26 cellular contexts compared by ENCODE assay signal in genomic region chr3:22284559-22284958, GRCh38.
DNase-seq lines count a peak whose midpoint lies in the region; ATAC-seq and TF ChIP-seq lines count a peak whose summit lies in the region.
"Had no signal": no experiment of that assay in that cellular context is flagged by ENCODE, and none has a peak within 500 bp of the region (broad histone marks: within the 10 kb centered on the region; RNA-seq: fewer than 3 reads in every experiment).

No MANE protein-coding gene starts in this region.

- no peaks in the 10 kb centered on the region for H3K36me3 Mint-ChIP-seq in MCF 10A (ENCODE audit: insufficient read depth, unreplicated experiment)
- H3K36me3 Mint-ChIP-seq: neural progenitor cell had no signal

- TF ChIP-seq CTCF in MCF 10A (IDR thresholded peaks at IDR 0.05; ENCODE audit: unreplicated experiment): no peak
- no peak for TF ChIP-seq CTCF in breast epithelium (IDR thresholded peaks at IDR 0.05)
- TF ChIP-seq CTCF in astrocyte of the spinal cord (IDR thresholded peaks at IDR 0.05; ENCODE audit: low read depth, low read length): no peak
- TF ChIP-seq CTCF in foreskin fibroblast (IDR thresholded peaks at IDR 0.05; ENCODE audit: low read depth, low read length): no peak

- POLR2A ChIA-PET in MCF 10A (lab: Yijun Ruan, JAX): no interaction called here

- no peaks in the 10 kb centered on the region for H3K27me3 ChIP-seq in breast epithelium
- no peaks in the 10 kb centered on the region for H3K27me3 ChIP-seq in SJCRH30
- H3K27me3 ChIP-seq: hepatocyte, neural progenitor cell, upper lobe of left lung had no signal

- H3K9me3 Mint-ChIP-seq in MCF 10A (ENCODE audit: unreplicated experiment): no peaks in the 10 kb centered on the region
- H3K9me3 Mint-ChIP-seq: neural progenitor cell had no signal

- H3K4me3 ChIP-seq in breast epithelium: no peak overlapping the region
- no peak overlapping the region for H3K4me3 ChIP-seq in astrocyte of the spinal cord (ENCODE audit: low read depth, low read length)
- no peak overlapping the region for H3K4me3 ChIP-seq in foreskin fibroblast (ENCODE audit: low read depth in 1 of 2, low read length in 2 of 2)
- H3K4me3 ChIP-seq in SJCRH30: no peak overlapping the region
- H3K4me3 ChIP-seq: hepatocyte, neural progenitor cell, upper lobe of left lung had no signal

- no peaks in the 10 kb centered on the region for H3K27me3 Mint-ChIP-seq in MCF 10A (ENCODE audit: insufficient read depth, unreplicated experiment)
- H3K27me3 Mint-ChIP-seq: stimulated activated naive CD8-positive, alpha-beta T cell treated with anti-CD3 and anti-CD28 coated beads, Interleukin-15, amount 100 ng/mL, for 72 hours had no signal

- H3K9me3 ChIP-seq in breast epithelium (no peaks in the 10 kb centered on the region), SJCRH30 (replicated peaks) (no peaks in the 10 kb centered on the region)
- H3K9me3 ChIP-seq: upper lobe of left lung had no signal

- peak overlapping the region; percentile 24 for H3K27ac Mint-ChIP-seq in MCF 10A (ENCODE audit: low read depth, unreplicated experiment)
- H3K27ac Mint-ChIP-seq: activated T-helper 1 cell treated with anti-CD3 and anti-CD28 coated beads, Interleukin-12 subunit alpha, Interleukin-12 subunit beta, Interleukin-2, Interleukin-4 antibody, amounts not matched to agents 30 ng/mL and 10 ng/mL and 1 ng/mL, durations not matched to agents 14 hours and 24 hours and 36 hours; HFFc6; neural progenitor cell; stimulated activated naive CD8-positive, alpha-beta T cell treated with anti-CD3 and anti-CD28 coated beads, Interleukin-15, amount 100 ng/mL, for 72 hours had no signal

- peaks cover 15% of the 10 kb centered on the region for H3K4me1 Mint-ChIP-seq in MCF 10A (ENCODE audit: insufficient read depth, unreplicated experiment)
- H3K4me1 Mint-ChIP-seq: neural progenitor cell; stimulated activated naive CD8-positive, alpha-beta T cell treated with anti-CD3 and anti-CD28 coated beads, Interleukin-15, amount 100 ng/mL, for 72 hours had no signal

- no peaks in the 10 kb centered on the region for H3K36me3 ChIP-seq in breast epithelium
- H3K36me3 ChIP-seq in SJCRH30: no peaks in the 10 kb centered on the region
- H3K36me3 ChIP-seq: neural progenitor cell, upper lobe of left lung had no signal

- DNase-seq in MCF 10A (ENCODE audit: unreplicated experiment): peak; percentile 39
- no peak for DNase-seq in breast epithelium (ENCODE audit: low spot score in 2 of 2)
- peak; percentile 78 for DNase-seq in astrocyte of the spinal cord (ENCODE audit: low read depth, low spot score)
- peak; percentile 23 to 60 for DNase-seq in foreskin fibroblast
- no peak for DNase-seq in NCI-H748 (lab: John Stamatoyannopoulos, UW; ENCODE audit: unreplicated experiment)
- no peak for DNase-seq in SJCRH30
- DNase-seq: 8988T; activated CD8-positive, alpha-beta memory T cell treated with anti-CD3 and anti-CD28 coated beads for 24 hours; cortex of kidney; DMS79 treated with DMSO at 0.1 percent for 48 hours; HFFc6; kidney; MM.1S; NCI-H187 treated with DMSO at 0.1 percent for 48 hours; NCI-H446 treated with DMSO at 0.1 percent for 48 hours; right cardiac atrium; Right ventricle myocardium superior; stimulated activated CD4-positive, alpha-beta T cell treated with anti-CD3 and anti-CD28 coated beads, Interleukin-1b, Interleukin-23, amount 100 ng/mL, for 48 hours; stimulated activated naive CD8-positive, alpha-beta T cell treated with anti-CD3 and anti-CD28 coated beads, Interleukin-15, amount 100 ng/mL, for 72 hours; T-helper 2 cell; upper lobe of left lung had no signal

- CTCF ChIA-PET in MCF 10A (lab: Yijun Ruan, JAX): no interaction called here

- no peak for ATAC-seq in HG03565 (IDR thresholded peaks at IDR 0.05; ENCODE audit: unreplicated experiment)
- no peak for ATAC-seq in GM19463 (IDR thresholded peaks at IDR 0.05; ENCODE audit: unreplicated experiment)
- ATAC-seq: right cardiac atrium; stimulated activated naive CD8-positive, alpha-beta T cell treated with anti-CD3 and anti-CD28 coated beads, Interleukin-15, amount 100 ng/mL, for 72 hours had no signal

- H3K4me1 ChIP-seq in breast epithelium: no peaks in the 10 kb centered on the region
- H3K4me1 ChIP-seq in SJCRH30: no peaks in the 10 kb centered on the region
- H3K4me1 ChIP-seq: neural progenitor cell, upper lobe of left lung had no signal

- no peak overlapping the region for H3K4me3 Mint-ChIP-seq in MCF 10A (ENCODE audit: unreplicated experiment)
- H3K4me3 Mint-ChIP-seq: activated T-helper 1 cell treated with anti-CD3 and anti-CD28 coated beads, Interleukin-12 subunit alpha, Interleukin-12 subunit beta, Interleukin-2, Interleukin-4 antibody, amounts not matched to agents 30 ng/mL and 10 ng/mL and 1 ng/mL, durations not matched to agents 14 hours and 24 hours and 36 hours; HFFc6; neural progenitor cell; stimulated activated naive CD8-positive, alpha-beta T cell treated with anti-CD3 and anti-CD28 coated beads, Interleukin-15, amount 100 ng/mL, for 72 hours had no signal

- BruUV-seq in MCF 10A (replicated peaks; lab: Mats Ljungman, UMichigan): no TSS peak

- in situ Hi-C loops in astrocyte of the spinal cord (cut with HindIII; ENCODE audit: low sequenced_read_pairs): no loop called here

- intact Hi-C loops in MCF 10A (cut with micrococcal nuclease): no loop called here
- intact Hi-C loops in breast epithelium (cut with DNase I; ENCODE audit: low total_unique reads): no loop called here

- TF ChIP-seq POLR2A in breast epithelium (IDR thresholded peaks at IDR 0.05): no peak

- H3K27ac ChIP-seq in breast epithelium (no peak overlapping the region), SJCRH30 (no peak overlapping the region)
- H3K27ac ChIP-seq: hepatocyte, neural progenitor cell, upper lobe of left lung had no signal

Comparison
In these comparisons a context has a peak if more than half of its experiments do, and no peak if none do; other contexts are left out.
1. DNase-seq: peak in MCF 10A (single experiment), astrocyte of the spinal cord (single experiment) and foreskin fibroblast (2 of 2); none in breast epithelium (0 of 2), NCI-H748 (single experiment) and SJCRH30 (0 of 2).